Comparison of ENCODE assay signal across 12 cellular contexts in genomic region chr1:203281851-203282661, GRCh38. TPM values are rescaled to one million over a fixed set of nuclear protein-coding genes. Genes with fewer than 3 reads are reported as not detected.
DNase-seq lines count a peak whose midpoint lies in the region; ATAC-seq, FAIRE-seq and TF ChIP-seq lines count a peak whose summit lies in the region.
"Had no signal": no experiment of that assay in that cellular context is flagged by ENCODE, and none has a peak within 500 bp of the region (broad histone marks: within the 10 kb centered on the region; RNA-seq: fewer than 3 reads in every experiment).

No MANE protein-coding gene starts in this region.

- no peaks in the 10 kb centered on the region for H3K36me3 ChIP-seq in K562 (ENCODE audit: control insufficient read depth, insufficient read depth, low read length)

- POLR2A ChIA-PET in activated CD4-positive, alpha-beta T cell treated with anti-CD3 and anti-CD28 coated beads for 36 hours (lab: Charles Lee): no interaction called here
- POLR2A ChIA-PET in K562 (lab: Yijun Ruan, JAX): interaction anchor here (0.6 to 1.1 kb wide), 5 partner anchors 12 to 220 kb away, joined by 3 to 5 read pairs (median 3); no protein-coding TSS in a partner anchor

- H3K36me3 Mint-ChIP-seq in activated CD4-positive, alpha-beta T cell treated with anti-CD3 and anti-CD28 coated beads for 36 hours (ENCODE audit: low read depth): no peaks in the 10 kb centered on the region
- H3K36me3 Mint-ChIP-seq in mesothelial cell of epicardium: no peaks in the 10 kb centered on the region
- peaks cover 9% of the 10 kb centered on the region for H3K36me3 Mint-ChIP-seq in stimulated activated effector memory CD8-positive, alpha-beta T cell treated with anti-CD3 and anti-CD28 coated beads, Interleukin-12 subunit alpha, Interleukin-12 subunit beta, amount 100 ng/mL, for 72 hours

- no peak overlapping the region for H3K4me3 Mint-ChIP-seq in activated CD4-positive, alpha-beta T cell treated with anti-CD3 and anti-CD28 coated beads for 36 hours
- H3K4me3 Mint-ChIP-seq in mesothelial cell of epicardium: no peak overlapping the region
- H3K4me3 Mint-ChIP-seq in stimulated activated effector memory CD8-positive, alpha-beta T cell treated with anti-CD3 and anti-CD28 coated beads, Interleukin-12 subunit alpha, Interleukin-12 subunit beta, amount 100 ng/mL, for 72 hours: no peak overlapping the region

- no peaks in the 10 kb centered on the region for H3K79me2 ChIP-seq in K562 (ENCODE audit: control insufficient read depth, insufficient read depth, low read length)

- TF ChIP-seq POLR2A in K562 (conservative IDR thresholded peaks at IDR 0.05): no peak

- ATAC-seq in activated CD4-positive, alpha-beta T cell treated with anti-CD3 and anti-CD28 coated beads for 36 hours: no peak
- peak; percentile 49 for ATAC-seq in K562
- no peak for ATAC-seq in stimulated activated effector memory CD8-positive, alpha-beta T cell treated with anti-CD3 and anti-CD28 coated beads, Interleukin-12 subunit alpha, Interleukin-12 subunit beta, amount 100 ng/mL, for 72 hours

- H2AFZ ChIP-seq in K562 (ENCODE audit: low read depth, low read length): peak overlapping the region; percentile 60

- 7% methylated on average over 10 of the region's 10 CpGs for WGBS in K562 (ENCODE audit: insufficient coverage, low coverage, missing lambda C conversion rate)

- peak overlapping the region; percentile 38 for H3K27ac Mint-ChIP-seq in activated CD4-positive, alpha-beta T cell treated with anti-CD3 and anti-CD28 coated beads for 36 hours
- peak overlapping the region; percentile 73 for H3K27ac Mint-ChIP-seq in mesothelial cell of epicardium
- peak overlapping the region; percentile 87 for H3K27ac Mint-ChIP-seq in stimulated activated effector memory CD8-positive, alpha-beta T cell treated with anti-CD3 and anti-CD28 coated beads, Interleukin-12 subunit alpha, Interleukin-12 subunit beta, amount 100 ng/mL, for 72 hours

- no peaks in the 10 kb centered on the region for H3K27me3 Mint-ChIP-seq in activated CD4-positive, alpha-beta T cell treated with anti-CD3 and anti-CD28 coated beads for 36 hours
- no peaks in the 10 kb centered on the region for H3K27me3 Mint-ChIP-seq in mesothelial cell of epicardium (ENCODE audit: low read depth)

- CTCF ChIA-PET in activated CD4-positive, alpha-beta T cell treated with anti-CD3 and anti-CD28 coated beads for 36 hours (lab: Charles Lee): interaction anchor here (0.9 to 12.6 kb wide), 6 partner anchors 9 to 57 kb away, joined by 3 to 125 read pairs (median 5); no protein-coding TSS in a partner anchor
- CTCF ChIA-PET in K562 (lab: Yijun Ruan, JAX; ENCODE audit: low intra/inter-chr PET ratio): interaction anchor here (0.6 to 1.0 kb wide), 2 partner anchors 9 to 81 kb away, joined by 3 read pairs; no protein-coding TSS in a partner anchor

- no peak for DNase-seq in activated CD4-positive, alpha-beta T cell treated with anti-CD3 and anti-CD28 coated beads for 36 hours
- DNase-seq in activated CD4-positive, alpha-beta T cell treated with anti-CD3 and anti-CD28 coated beads, Interleukin-2, amount 50 U/mL, for 1 hour: no peak
- DNase-seq in K562 (ENCODE audit: extremely low read depth in 1 of 4, low spot score in 3 of 4): no peak
- no peak for DNase-seq in mesothelial cell of epicardium (ENCODE audit: low spot score in 2 of 2, unreplicated experiment in 2 of 2)
- no peak for DNase-seq in stimulated activated effector memory CD8-positive, alpha-beta T cell treated with anti-CD3 and anti-CD28 coated beads, Interleukin-12 subunit alpha, Interleukin-12 subunit beta, amount 100 ng/mL, for 72 hours (ENCODE audit: low spot score in 2 of 2)
- DNase-seq in NCI-H1436 treated with DMSO at 0.1 percent for 48 hours (lab: John Stamatoyannopoulos, UW): no peak
- no peak for DNase-seq in inferior parietal cortex (ENCODE audit: extremely low spot score)
- DNase-seq in NCI-H2081 treated with DMSO at 0.1 percent for 48 hours (lab: John Stamatoyannopoulos, UW): no peak
- DNase-seq: erythroblast, NCI-H2227 treated with DMSO at 0.1 percent for 48 hours had no signal

- peak overlapping the region; percentile 17; the same call in 1 of the 2 replicates for H3K4me2 ChIP-seq in K562 (ENCODE audit: insufficient read depth, low read length)

- peaks cover 23 to 40% of the 10 kb centered on the region in 2 experiments for H3K4me1 ChIP-seq in K562 (replicated peaks in 1 of 2; ENCODE audit: control insufficient read depth in 2 of 2, insufficient read depth in 2 of 2, low read length in 2 of 2)

- peaks cover 48% of the 10 kb centered on the region for H3K4me1 Mint-ChIP-seq in activated CD4-positive, alpha-beta T cell treated with anti-CD3 and anti-CD28 coated beads for 36 hours
- H3K4me1 Mint-ChIP-seq in mesothelial cell of epicardium: peaks cover 45% of the 10 kb centered on the region
- peaks cover 64% of the 10 kb centered on the region for H3K4me1 Mint-ChIP-seq in stimulated activated effector memory CD8-positive, alpha-beta T cell treated with anti-CD3 and anti-CD28 coated beads, Interleukin-12 subunit alpha, Interleukin-12 subunit beta, amount 100 ng/mL, for 72 hours

- TF ChIP-seq EP300 in K562 (IDR thresholded peaks at IDR 0.05; ENCODE audit: low read length): no peak

- H3K9me1 ChIP-seq in K562 (ENCODE audit: control insufficient read depth, insufficient read depth, low read length): no peaks in the 10 kb centered on the region

- peak; percentile 26 for FAIRE-seq in K562 (lab: Jason Lieb, UNC)
- FAIRE-seq: A549 had no signal

- H4K20me1 ChIP-seq in K562 (replicated peaks; ENCODE audit: control insufficient read depth, insufficient read depth, low read length): no peaks in the 10 kb centered on the region

- H3K9me3 Mint-ChIP-seq in activated CD4-positive, alpha-beta T cell treated with anti-CD3 and anti-CD28 coated beads for 36 hours (ENCODE audit: low read depth): no peaks in the 10 kb centered on the region
- no peaks in the 10 kb centered on the region for H3K9me3 Mint-ChIP-seq in mesothelial cell of epicardium
- no peaks in the 10 kb centered on the region for H3K9me3 Mint-ChIP-seq in stimulated activated effector memory CD8-positive, alpha-beta T cell treated with anti-CD3 and anti-CD28 coated beads, Interleukin-12 subunit alpha, Interleukin-12 subunit beta, amount 100 ng/mL, for 72 hours

- no TSS peak for BruUV-seq in K562 (replicated peaks; lab: Mats Ljungman, UMichigan)

- H3K4me3 ChIP-seq in K562: no peak overlapping the region
- H3K4me3 ChIP-seq: A549 had no signal

- no peak; a peak in 1 of 4 replicates for TF ChIP-seq RAD21 in K562 (CRISPR knock-in tag; conservative IDR thresholded peaks at IDR 0.05 in 1 of 2, IDR thresholded peaks at IDR 0.05 in 1 of 2)

- no peaks in the 10 kb centered on the region for H3K9me3 ChIP-seq in K562 (replicated peaks; ENCODE audit: control insufficient read depth, insufficient read depth, low read depth, low read length)
- H3K9me3 ChIP-seq: A549 had no signal

- in situ Hi-C loops in K562 (cut with MboI): no loop called here

- intact Hi-C loops in activated CD4-positive, alpha-beta T cell treated with anti-CD3 and anti-CD28 coated beads for 36 hours (cut with DNase I, micrococcal nuclease): no loop called here
- intact Hi-C loops in K562 (cut with micrococcal nuclease): no loop called here

- H3K27me3 ChIP-seq in K562 (ENCODE audit: control insufficient read depth in 2 of 2, insufficient read depth in 2 of 2, low read length in 2 of 2): peaks cover 0 to 3% of the 10 kb centered on the region in 2 experiments; a peak in 1 of 5 replicates

- no peak overlapping the region; the same call in 2 of the 3 replicates for H3K27ac ChIP-seq in K562 (ENCODE audit: extremely low read depth, low read depth, low read length)
- H3K27ac ChIP-seq: A549 had no signal

- TF ChIP-seq CTCF in K562 (IDR thresholded peaks at IDR 0.05 in 2 of 3, conservative IDR thresholded peaks at IDR 0.05 in 1 of 3; ENCODE audit: insufficient read depth in 2 of 3, low read depth in 1 of 3, low read length in 3 of 3) (no peak), mesothelial cell of epicardium (IDR thresholded peaks at IDR 0.05; ENCODE audit: unreplicated experiment) (no peak)

- peak overlapping the region; percentile 10 to 61; a peak in 2 of 4 replicates for H3K9ac ChIP-seq in K562 (ENCODE audit: insufficient read depth in 1 of 2, low read depth in 2 of 2, low read length in 2 of 2)

RNA-seq across cellular contexts. Expression of gene BTG2, which starts 23.3 kb away (rescaled TPM):
- total RNA-seq in activated CD4-positive, alpha-beta T cell treated with anti-CD3 and anti-CD28 coated beads for 36 hours: 100 to 1,000 TPM; 114 to 142 TPM
- 20.8 and 48.4 TPM in 2 replicates for total RNA-seq in K562 (2011; cell fraction: chromatin; rRNA removed; ENCODE audit: low replicate concordance)
- total RNA-seq in K562 (2011; cell fraction: nucleolus; rRNA removed): 32.6 and 48.7 TPM in 2 replicates
- 41.1 and 65.7 TPM in 2 replicates for total RNA-seq in K562 (2011; cell fraction: nucleoplasm; rRNA removed)
- total RNA-seq in K562 (2014; rRNA removed) (8.7 and 11.3 TPM in 2 replicates), K562 (2014; rRNA removed; fragmentation: Illumina TruSeq; extraction: Trizol) (5.8 and 7.2 TPM in 2 replicates), K562 (2015; rRNA removed; fragmentation: Illumina TruSeq; extraction: Trizol) (2.6 and 2.9 TPM in 2 replicates), K562 (2021) (9.6 and 11.5 TPM in 2 replicates), mesothelial cell of epicardium (186 to 192 TPM (median 191 TPM) in 3 replicates)
- polyA plus RNA-seq in K562 (2011; rRNA removed) (29.7 and 41.9 TPM in 2 replicates), K562 (2014; fragmentation: Illumina TruSeq; extraction: Trizol) (9.4 and 12.2 TPM in 2 replicates), K562 (2014; fragmentation: Nextera tagmentation; extraction: Ambion mirVana) (1 to 10 TPM; 2.3 to 3.8 TPM), K562 (2014; rRNA removed) (10.1 and 12.7 TPM in 2 replicates)
- 33.8 and 79.9 TPM in 2 replicates for polyA plus RNA-seq in K562 (2011; cell fraction: cytosol; rRNA removed)
- 25.8 and 51.6 TPM in 2 replicates for polyA plus RNA-seq in K562 (2011; cell fraction: nucleus; rRNA removed)
- 6.2 and 11.0 TPM in 2 replicates for polyA plus RNA-seq in K562 (2012)
- 18.7 and 24.3 TPM in 2 replicates for polyA minus RNA-seq in K562 (2011; rRNA and poly(A)+ RNA removed)
- polyA minus RNA-seq in K562 (2011; cell fraction: cytosol; rRNA and poly(A)+ RNA removed): 12.4 and 25.9 TPM in 2 replicates
- polyA minus RNA-seq in K562 (2011; cell fraction: nucleus; rRNA and poly(A)+ RNA removed): 23.1 and 23.3 TPM in 2 replicates

RNA-seq across cellular contexts. Expression of gene CHIT1, which starts 52.6 kb away (rescaled TPM):
- under 1 TPM; 0.63 to 0.80 TPM for total RNA-seq in activated CD4-positive, alpha-beta T cell treated with anti-CD3 and anti-CD28 coated beads for 36 hours
- total RNA-seq in K562 (2011; cell fraction: chromatin; rRNA removed; ENCODE audit: low replicate concordance): 0.12 TPM in 1 of 2 replicates, not detected in the other
- not detected in 2 replicates for total RNA-seq in K562 (2011; cell fraction: nucleolus; rRNA removed)
- total RNA-seq in K562 (2011; cell fraction: nucleoplasm; rRNA removed): 0.08 TPM in 1 of 2 replicates, not detected in the other
- not detected in 2 replicates for total RNA-seq in K562 (2014; rRNA removed)
- total RNA-seq in K562 (2014; rRNA removed; fragmentation: Illumina TruSeq; extraction: Trizol): not detected in 2 replicates
- total RNA-seq in K562 (2015; rRNA removed; fragmentation: Illumina TruSeq; extraction: Trizol): not detected in 2 replicates
- not detected in 2 replicates for total RNA-seq in K562 (2021)
- not detected in 2 replicates for polyA plus RNA-seq in K562 (2011; rRNA removed)
- polyA plus RNA-seq in K562 (2011; cell fraction: cytosol; rRNA removed): not detected in 2 replicates
- 0.03 and 0.18 TPM in 2 replicates for polyA plus RNA-seq in K562 (2011; cell fraction: nucleus; rRNA removed)
- polyA plus RNA-seq in K562 (2012): not detected in 2 replicates
- not detected in 2 replicates for polyA plus RNA-seq in K562 (2014; fragmentation: Illumina TruSeq; extraction: Trizol)
- polyA plus RNA-seq in K562 (2014; fragmentation: Nextera tagmentation; extraction: Ambion mirVana): not detected
- not detected in 2 replicates for polyA plus RNA-seq in K562 (2014; rRNA removed)
- polyA minus RNA-seq in K562 (2011; rRNA and poly(A)+ RNA removed): 0.04 TPM in 1 of 2 replicates, not detected in the other
- polyA minus RNA-seq in K562 (2011; cell fraction: cytosol; rRNA and poly(A)+ RNA removed): not detected in 2 replicates
- 0.11 TPM in 1 of 2 replicates, not detected in the other for polyA minus RNA-seq in K562 (2011; cell fraction: nucleus; rRNA and poly(A)+ RNA removed)
- 0.13 to 0.18 TPM in 2 of 3 replicates, not detected in the other for total RNA-seq in mesothelial cell of epicardium
- total RNA-seq: Daoy had no signal
- polyA plus RNA-seq: A549 had no signal
